In genomic region chr12:56687225-56688128, GRCh38 we compare ENCODE assay signal across 8 cellular contexts. TPM values are rescaled to one million over a fixed set of nuclear protein-coding genes. Genes with fewer than 3 reads are reported as not detected.
DNase-seq lines count a peak whose midpoint lies in the region; ATAC-seq and TF ChIP-seq lines count a peak whose summit lies in the region.

No MANE protein-coding gene starts in this region.

- peak overlapping the region; percentile 100 for H3K27ac Mint-ChIP-seq in activated CD4-positive, alpha-beta T cell treated with anti-CD3 and anti-CD28 coated beads, Interleukin-2, amount 10 ng/mL, durations not matched to agents 7 days and 5 days
- peak overlapping the region; percentile 99 for H3K27ac Mint-ChIP-seq in dendritic cell treated with granulocyte-macrophage colony-stimulating factor and Interleukin-4, amounts not matched to agents 40 ng/mL and 50 ng/mL, for 4 days

- peaks cover 15% of the 10 kb centered on the region; the same call in 1 of the 2 replicates for H4K20me1 ChIP-seq in HCT116 (ENCODE audit: insufficient read depth)

- BruUV-seq in HCT116 (replicated peaks; lab: Mats Ljungman, UMichigan), result no TSS peak

- peaks cover 37% of the 10 kb centered on the region for H3K36me3 Mint-ChIP-seq in activated CD4-positive, alpha-beta T cell treated with anti-CD3 and anti-CD28 coated beads, Interleukin-2, amount 10 ng/mL, durations not matched to agents 7 days and 5 days (ENCODE audit: low read depth)
- peaks cover 40% of the 10 kb centered on the region for H3K36me3 Mint-ChIP-seq in dendritic cell treated with granulocyte-macrophage colony-stimulating factor and Interleukin-4, amounts not matched to agents 40 ng/mL and 50 ng/mL, for 4 days (ENCODE audit: low read depth)

- H3K4me1 ChIP-seq in HCT116 (ENCODE audit: control insufficient read depth in 1 of 2, insufficient read depth in 2 of 2, low read length in 2 of 2) (peaks cover 6 to 49% of the 10 kb centered on the region in 2 experiments; a peak in 3 of 4 replicates), lower lobe of right lung (peaks cover 49% of the 10 kb centered on the region)

- no peak for TF ChIP-seq POLR2A in HCT116 (IDR thresholded peaks at IDR 0.05; ENCODE audit: borderline replicate concordance, extremely low read depth, insufficient read depth, insufficient read length)

- H3K79me2 ChIP-seq in HCT116 (ENCODE audit: insufficient read depth, low read length), result peaks cover 61% of the 10 kb centered on the region

- no peaks in the 10 kb centered on the region for H3K27me3 Mint-ChIP-seq in activated CD4-positive, alpha-beta T cell treated with anti-CD3 and anti-CD28 coated beads, Interleukin-2, amount 10 ng/mL, durations not matched to agents 7 days and 5 days
- H3K27me3 Mint-ChIP-seq in dendritic cell treated with granulocyte-macrophage colony-stimulating factor and Interleukin-4, amounts not matched to agents 40 ng/mL and 50 ng/mL, for 4 days, result no peaks in the 10 kb centered on the region

- H3K9me3 ChIP-seq in HCT116 (ENCODE audit: control insufficient read depth in 1 of 2, insufficient read depth in 1 of 2, low read depth in 1 of 2, low read length in 2 of 2) (no peaks in the 10 kb centered on the region), lower lobe of right lung (no peaks in the 10 kb centered on the region)

- peak overlapping the region; percentile 100 for H3K9ac ChIP-seq in HCT116 (ENCODE audit: low read length)

- POLR2A ChIA-PET in HCT116 (lab: Charles Lee), result interaction anchor here (0.6 to 2.1 kb wide), 22 partner anchors 9 to 478 kb away, joined by 3 to 31 read pairs (median 4); partner anchors contain the start of genes LRP1, NACA, RBMS2 and STAT6
- POLR2A ChIA-PET in activated CD4-positive, alpha-beta T cell treated with anti-CD3 and anti-CD28 coated beads, Interleukin-2, amount 10 ng/mL, durations not matched to agents 7 days and 5 days (lab: Charles Lee), result interaction anchor here (0.5 to 0.9 kb wide), 6 partner anchors 10 to 51 kb away, joined by 3 to 9 read pairs (median 6); partner anchors contain the start of gene NACA

- no peak for TF ChIP-seq RAD21 in HCT116 (IDR thresholded peaks at IDR 0.05; ENCODE audit: low read depth)

- H3K4me2 ChIP-seq in HCT116 (ENCODE audit: low read length), result peak overlapping the region; percentile 96

- H3K4me1 Mint-ChIP-seq in activated CD4-positive, alpha-beta T cell treated with anti-CD3 and anti-CD28 coated beads, Interleukin-2, amount 10 ng/mL, durations not matched to agents 7 days and 5 days, result peaks cover 33% of the 10 kb centered on the region
- peaks cover 31% of the 10 kb centered on the region for H3K4me1 Mint-ChIP-seq in dendritic cell treated with granulocyte-macrophage colony-stimulating factor and Interleukin-4, amounts not matched to agents 40 ng/mL and 50 ng/mL, for 4 days (ENCODE audit: low read depth)

- peak overlapping the region; percentile 99 to 100 for H3K4me3 ChIP-seq in HCT116 (replicated peaks in 1 of 2; ENCODE audit: low read depth in 1 of 2, low read length in 2 of 2)
- H3K4me3 ChIP-seq in lower lobe of right lung, result peak overlapping the region; percentile 99

- no peaks in the 10 kb centered on the region for H3K9me3 Mint-ChIP-seq in activated CD4-positive, alpha-beta T cell treated with anti-CD3 and anti-CD28 coated beads, Interleukin-2, amount 10 ng/mL, durations not matched to agents 7 days and 5 days
- no peaks in the 10 kb centered on the region for H3K9me3 Mint-ChIP-seq in dendritic cell treated with granulocyte-macrophage colony-stimulating factor and Interleukin-4, amounts not matched to agents 40 ng/mL and 50 ng/mL, for 4 days

- peak; percentile 29 for ATAC-seq in HCT116
- peak; percentile 66 to 70 for ATAC-seq in lower lobe of right lung

- H3K27ac ChIP-seq in HCT116 (ENCODE audit: low read depth, low read length) (peak overlapping the region; percentile 97), lower lobe of right lung (peak overlapping the region; percentile 99)

- H3K9me2 ChIP-seq in HCT116 (ENCODE audit: insufficient read depth), result no peaks in the 10 kb centered on the region

- H3K27me3 ChIP-seq in HCT116 (ENCODE audit: insufficient read depth, low read length), result no peaks in the 10 kb centered on the region
- no peaks in the 10 kb centered on the region for H3K27me3 ChIP-seq in lower lobe of right lung (ENCODE audit: low read depth)

- RAD21 ChIA-PET in HCT116 (lab: Charles Lee; ENCODE audit: low non-redundant PET in 1 of 2, low total read pairs in 2 of 2, uncharacterized antibody in 2 of 2, unreplicated experiment in 2 of 2), result interaction anchor here in 1 of 2 experiments (0.5 kb wide), 1 partner anchor 14 kb away, joined by 6 read pairs; no protein-coding TSS in a partner anchor

- CTCF ChIA-PET in HCT116 (lab: Charles Lee), result interaction anchor here (1.9 kb wide), 1 partner anchor 51 kb away, joined by 16 read pairs; no protein-coding TSS in a partner anchor
- CTCF ChIA-PET in activated CD4-positive, alpha-beta T cell treated with anti-CD3 and anti-CD28 coated beads, Interleukin-2, amount 10 ng/mL, durations not matched to agents 7 days and 5 days (lab: Charles Lee), result interaction anchor here (1.0 to 4.9 kb wide), 4 partner anchors 16 to 555 kb away, joined by 3 to 27 read pairs (median 4); partner anchors contain the start of gene NACA

- H3K36me3 ChIP-seq in HCT116 (ENCODE audit: control insufficient read depth in 1 of 2, insufficient read depth in 2 of 2, low read length in 2 of 2) (peaks cover 11 to 16% of the 10 kb centered on the region in 2 experiments), lower lobe of right lung (no peaks in the 10 kb centered on the region)

- intact Hi-C loops in HCT116 (cut with micrococcal nuclease), result loop anchor here (2.0 kb wide), 3 partner anchors 37 to 51 kb away; partner anchors contain the start of gene NACA
- intact Hi-C loops in dendritic cell treated with granulocyte-macrophage colony-stimulating factor and Interleukin-4, amounts not matched to agents 40 ng/mL and 50 ng/mL, for 4 days (cut with micrococcal nuclease), result loop anchor here (1.0 to 5.0 kb wide), 3 partner anchors 38 to 61 kb away; partner anchors contain the start of gene NACA
- intact Hi-C loops in lower lobe of right lung (cut with DNase I), result no loop called here

- TF ChIP-seq CTCF in HCT116 (IDR thresholded peaks at IDR 0.05 in 2 of 3, conservative IDR thresholded peaks at IDR 0.05 in 1 of 3; ENCODE audit: borderline replicate concordance in 1 of 3, insufficient read depth in 1 of 3, low read depth in 2 of 3, low read length in 2 of 3) (no peak), lower lobe of right lung (IDR thresholded peaks at IDR 0.05) (no peak)

- DNase-seq in ELF-1 (ENCODE audit: low read depth, low spot score), result peak; percentile 56
- DNase-seq in HCT116 (ENCODE audit: low read depth, low spot score), result no peak
- DNase-seq in NCI-H2081 (lab: John Stamatoyannopoulos, UW), result peak; percentile 33 to 59
- DNase-seq in activated CD4-positive, alpha-beta T cell treated with anti-CD3 and anti-CD28 coated beads, Interleukin-2, amount 10 ng/mL, durations not matched to agents 7 days and 5 days, result peak; percentile 53
- peak; percentile 90 for DNase-seq in lower lobe of right lung
- DNase-seq in stimulated activated CD8-positive, alpha-beta memory T cell treated with anti-CD3 and anti-CD28 coated beads, Interleukin-12 subunit alpha, Interleukin-12 subunit beta, amount 100 ng/mL, for 4 hours (ENCODE audit: low read depth), result peak; percentile 36
- no peak for DNase-seq in SHP77 (lab: John Stamatoyannopoulos, UW)

- H3K4me3 Mint-ChIP-seq in activated CD4-positive, alpha-beta T cell treated with anti-CD3 and anti-CD28 coated beads, Interleukin-2, amount 10 ng/mL, durations not matched to agents 7 days and 5 days, result peak overlapping the region; percentile 100
- H3K4me3 Mint-ChIP-seq in dendritic cell treated with granulocyte-macrophage colony-stimulating factor and Interleukin-4, amounts not matched to agents 40 ng/mL and 50 ng/mL, for 4 days, result peak overlapping the region; percentile 99

- no peak overlapping the region for H2AFZ ChIP-seq in HCT116 (ENCODE audit: low read depth, low read length, poor library complexity, severe bottlenecking)

TF ChIP-seq in HCT116, 20 proteins besides CTCF, POLR2A, EP300 and RAD21 (continues in another document):
- no peak for TF ChIP-seq CBX3 (IDR thresholded peaks at IDR 0.05; ENCODE audit: low read depth)

RNA-seq across cellular contexts. Expression of gene PTGES3, which starts 0.6 kb away (rescaled TPM):
- total RNA-seq in HCT116 (2021; ENCODE audit: unreplicated experiment) (404 TPM), lower lobe of right lung (198 TPM)
- polyA plus RNA-seq in HCT116 (2012), result 129 and 177 TPM in 2 replicates
- total RNA-seq in activated CD4-positive, alpha-beta T cell treated with anti-CD3 and anti-CD28 coated beads, Interleukin-2, amount 10 ng/mL, durations not matched to agents 7 days and 5 days, result 100 to 1,000 TPM; 218 to 236 TPM

RNA-seq across cellular contexts. Expression of gene NACA, which starts 37.6 kb away (rescaled TPM):
- total RNA-seq in HCT116 (2021; ENCODE audit: unreplicated experiment) (896 TPM), lower lobe of right lung (673 TPM)
- polyA plus RNA-seq in HCT116 (2012), result 1,514 and 1,706 TPM in 2 replicates
- total RNA-seq in activated CD4-positive, alpha-beta T cell treated with anti-CD3 and anti-CD28 coated beads, Interleukin-2, amount 10 ng/mL, durations not matched to agents 7 days and 5 days, result 100 to 1,000 TPM; 805 to 843 TPM

RNA-seq across cellular contexts. Expression of gene ATP5F1B, which starts 41.7 kb away (rescaled TPM):
- 1,051 TPM for total RNA-seq in HCT116 (2021; ENCODE audit: unreplicated experiment)
- polyA plus RNA-seq in HCT116 (2012), result 997 and 1,023 TPM in 2 replicates
- 100 to 1,000 TPM; 506 to 539 TPM for total RNA-seq in activated CD4-positive, alpha-beta T cell treated with anti-CD3 and anti-CD28 coated beads, Interleukin-2, amount 10 ng/mL, durations not matched to agents 7 days and 5 days
- total RNA-seq in lower lobe of right lung, result 319 TPM

RNA-seq across cellular contexts. Expression of gene BAZ2A, which starts 57.4 kb away (rescaled TPM):
- 106 TPM for total RNA-seq in HCT116 (2021; ENCODE audit: unreplicated experiment)
- 56.1 and 56.8 TPM in 2 replicates for polyA plus RNA-seq in HCT116 (2012)
- total RNA-seq in activated CD4-positive, alpha-beta T cell treated with anti-CD3 and anti-CD28 coated beads, Interleukin-2, amount 10 ng/mL, durations not matched to agents 7 days and 5 days, result 100 to 1,000 TPM in 1 of 2 experiments, 10 to 100 TPM in 1; 98.4 to 116 TPM
- 112 TPM for total RNA-seq in lower lobe of right lung

Comparison
In these comparisons a context has a peak if more than half of its experiments do, and no peak if none do; other contexts are left out.
1. DNase-seq: peak in ELF-1 (single experiment), NCI-H2081 (2 of 2), activated CD4-positive, alpha-beta T cell treated with anti-CD3 and anti-CD28 coated beads, Interleukin-2, amount 10 ng/mL, durations not matched to agents 7 days and 5 days (single experiment), lower lobe of right lung (single experiment) and stimulated activated CD8-positive, alpha-beta memory T cell treated with anti-CD3 and anti-CD28 coated beads, Interleukin-12 subunit alpha, Interleukin-12 subunit beta, amount 100 ng/mL, for 4 hours (single experiment); none in HCT116 (single experiment) and SHP77 (0 of 2).